ENCODE assay signal across 11 cellular contexts in genomic region chr19:6531956-6532243, GRCh38. TPM values are rescaled to one million over a fixed set of nuclear protein-coding genes. Genes with fewer than 3 reads are reported as not detected.
A peak's percentile ranks its signal among the peaks of the same experiment; 100 is the strongest.
DNase-seq lines count a peak whose midpoint lies in the region; ATAC-seq and TF ChIP-seq lines count a peak whose summit lies in the region.
"Had no signal": no experiment of that assay in that cellular context is flagged by ENCODE, and none has a peak within 500 bp of the region (broad histone marks: within the 10 kb centered on the region; RNA-seq: fewer than 3 reads in every experiment).

No MANE protein-coding gene starts in this region.

- H3K27me3 Mint-ChIP-seq in activated naive CD4-positive, alpha-beta T cell treated with anti-CD3 and anti-CD28 coated beads, Interleukin-2, amount 50 U/mL, for 24 hours = peaks cover 22% of the 10 kb centered on the region
- H3K27me3 Mint-ChIP-seq in activated B cell treated with CpG ODN at 0.5 μM for 24 hours = peaks cover 9% of the 10 kb centered on the region
- peaks cover 65% of the 10 kb centered on the region for H3K27me3 Mint-ChIP-seq in type B pancreatic cell

- no peak for DNase-seq in activated naive CD4-positive, alpha-beta T cell treated with anti-CD3 and anti-CD28 coated beads, Interleukin-2, amount 50 U/mL, for 16 hours
- DNase-seq in activated B cell treated with CpG ODN at 0.5 μM for 24 hours = no peak
- no peak for DNase-seq in type B pancreatic cell (ENCODE audit: extremely low spot score, unreplicated experiment)
- no peak for DNase-seq in testis
- no peak for DNase-seq in D341Med (ENCODE audit: low spot score)
- no peak for DNase-seq in Right ventricle myocardium inferior (ENCODE audit: missing footprints)
- DNase-seq: C1 segment of cervical spinal cord, NCI-H526 had no signal

- ATAC-seq in activated B cell treated with CpG ODN at 0.5 μM for 24 hours (ENCODE audit: low read depth) (no peak), Right ventricle myocardium inferior (no peak)

- peaks cover 46% of the 10 kb centered on the region for H3K4me1 Mint-ChIP-seq in activated naive CD4-positive, alpha-beta T cell treated with anti-CD3 and anti-CD28 coated beads, Interleukin-2, amount 50 U/mL, for 24 hours
- H3K4me1 Mint-ChIP-seq in activated B cell treated with CpG ODN at 0.5 μM for 24 hours (peaks cover 75% of the 10 kb centered on the region), type B pancreatic cell (ENCODE audit: unreplicated experiment) (peaks cover 5% of the 10 kb centered on the region)

- WGBS in testis, 2 donors = 15 to 35% methylated on average over 5 of the region's 5 CpGs

- intact Hi-C loops in activated B cell treated with CpG ODN at 0.5 μM for 24 hours (cut with micrococcal nuclease) = no loop called here
- intact Hi-C loops in testis (cut with DNase I; ENCODE audit: low total_unique reads) = no loop called here
- intact Hi-C loops in Right ventricle myocardium inferior (cut with DNase I) = no loop called here

- H3K36me3 Mint-ChIP-seq in activated naive CD4-positive, alpha-beta T cell treated with anti-CD3 and anti-CD28 coated beads, Interleukin-2, amount 50 U/mL, for 24 hours = no peaks in the 10 kb centered on the region
- H3K36me3 Mint-ChIP-seq in activated B cell treated with CpG ODN at 0.5 μM for 24 hours (ENCODE audit: low read depth) = peaks cover 15% of the 10 kb centered on the region
- H3K36me3 Mint-ChIP-seq in type B pancreatic cell = no peaks in the 10 kb centered on the region

- no peak overlapping the region for H3K9ac ChIP-seq in iPS-20b (ENCODE audit: low read depth, low read length)

- peak overlapping the region; percentile 25 for H3K27ac Mint-ChIP-seq in activated naive CD4-positive, alpha-beta T cell treated with anti-CD3 and anti-CD28 coated beads, Interleukin-2, amount 50 U/mL, for 24 hours
- H3K27ac Mint-ChIP-seq in activated B cell treated with CpG ODN at 0.5 μM for 24 hours = peak overlapping the region; percentile 68
- H3K27ac Mint-ChIP-seq in type B pancreatic cell = peak overlapping the region; percentile 36

- peak overlapping the region; percentile 69; the same call in 1 of the 2 replicates for H3K4me3 ChIP-seq in iPS-20b (ENCODE audit: low read length)
- H3K4me3 ChIP-seq in testis = peak overlapping the region in 1 of 2 donors; percentile 60

- TF ChIP-seq CTCF in activated B cell treated with CpG ODN at 0.5 μM for 24 hours (IDR thresholded peaks at IDR 0.05) (no peak), type B pancreatic cell (conservative IDR thresholded peaks at IDR 0.05) (no peak), testis (IDR thresholded peaks at IDR 0.05) (no peak)

- POLR2A ChIA-PET in activated B cell treated with CpG ODN at 0.5 μM for 24 hours (lab: Charles Lee) = interaction anchor here (0.9 to 3.1 kb wide), 3 partner anchors 10 to 69 kb away, joined by 3 to 36 read pairs (median 5); no protein-coding TSS in a partner anchor

- H3K4me3 Mint-ChIP-seq in activated naive CD4-positive, alpha-beta T cell treated with anti-CD3 and anti-CD28 coated beads, Interleukin-2, amount 50 U/mL, for 24 hours = peak overlapping the region; percentile 73
- H3K4me3 Mint-ChIP-seq in activated B cell treated with CpG ODN at 0.5 μM for 24 hours (peak overlapping the region; percentile 78), type B pancreatic cell (peak overlapping the region; percentile 75)

- no peaks in the 10 kb centered on the region; the same call in 1 of the 2 replicates for H3K4me1 ChIP-seq in iPS-20b (ENCODE audit: insufficient read depth, low read length)
- H3K4me1 ChIP-seq in testis = peaks cover 9% of the 10 kb centered on the region

- CTCF ChIA-PET in activated B cell treated with CpG ODN at 0.5 μM for 24 hours (lab: Charles Lee) = interaction anchor here (1.4 kb wide), 1 partner anchor 20 kb away, joined by 4 read pairs; no protein-coding TSS in a partner anchor

- H3K27me3 ChIP-seq in iPS-20b (ENCODE audit: insufficient read depth, low read length) (peaks cover 71% of the 10 kb centered on the region), testis (no peaks in the 10 kb centered on the region)

- no peaks in the 10 kb centered on the region for H3K9me3 Mint-ChIP-seq in activated naive CD4-positive, alpha-beta T cell treated with anti-CD3 and anti-CD28 coated beads, Interleukin-2, amount 50 U/mL, for 24 hours
- peaks cover 5% of the 10 kb centered on the region for H3K9me3 Mint-ChIP-seq in activated B cell treated with CpG ODN at 0.5 μM for 24 hours
- H3K9me3 Mint-ChIP-seq in type B pancreatic cell = no peaks in the 10 kb centered on the region

- H3K9me3 ChIP-seq in iPS-20b (ENCODE audit: insufficient read depth, low read depth, low read length) (no peaks in the 10 kb centered on the region), testis (no peaks in the 10 kb centered on the region)

- no peak for TF ChIP-seq POLR2A in testis (IDR thresholded peaks at IDR 0.05)

- H3K36me3 ChIP-seq in iPS-20b (ENCODE audit: insufficient read depth, low read depth, low read length) (no peaks in the 10 kb centered on the region), testis (ENCODE audit: low read depth, missing control alignments) (no peaks in the 10 kb centered on the region)

- H3K27ac ChIP-seq in iPS-20b (ENCODE audit: low read length) (no peak overlapping the region), testis (no peak overlapping the region)

RNA-seq across cellular contexts. Expression of gene TNFSF9, which starts 1.1 kb away (rescaled TPM):
- 6.0 and 7.1 TPM in 2 replicates for total RNA-seq in activated B cell treated with CpG ODN at 0.5 μM for 24 hours
- total RNA-seq in type B pancreatic cell (ENCODE audit: low replicate concordance) = 1.3 and 3.4 TPM in 2 replicates
- 1 to 10 TPM; 5.7 to 8.4 TPM for total RNA-seq in testis
- polyA plus RNA-seq in testis (ENCODE audit: insufficient read depth, low read depth, low replicate concordance) = 3.1 TPM
- 0.78 TPM for total RNA-seq in Right ventricle myocardium inferior

RNA-seq across cellular contexts. Expression of gene TUBB4A, which starts 29.8 kb away (rescaled TPM):
- total RNA-seq in activated B cell treated with CpG ODN at 0.5 μM for 24 hours = 13.2 and 16.8 TPM in 2 replicates
- 6.8 and 10.9 TPM in 2 replicates for total RNA-seq in type B pancreatic cell (ENCODE audit: low replicate concordance)
- 100 to 1,000 TPM; 217 to 277 TPM for total RNA-seq in testis
- 205 TPM for polyA plus RNA-seq in testis (ENCODE audit: insufficient read depth, low read depth, low replicate concordance)
- 6.2 TPM for total RNA-seq in Right ventricle myocardium inferior

RNA-seq across cellular contexts. Expression of gene DENND1C, which starts 50.3 kb away (rescaled TPM):
- total RNA-seq in activated B cell treated with CpG ODN at 0.5 μM for 24 hours (90.0 and 95.1 TPM in 2 replicates), type B pancreatic cell (ENCODE audit: low replicate concordance) (0.93 and 0.94 TPM in 2 replicates), testis (1 to 10 TPM; 1.9 to 3.2 TPM), Right ventricle myocardium inferior (0.92 TPM)
- 2.9 TPM for polyA plus RNA-seq in testis (ENCODE audit: insufficient read depth, low read depth, low replicate concordance)

RNA-seq across cellular contexts. Expression of gene CD70, which starts 59.0 kb away (rescaled TPM):
- total RNA-seq in activated B cell treated with CpG ODN at 0.5 μM for 24 hours (29.3 and 29.7 TPM in 2 replicates), type B pancreatic cell (ENCODE audit: low replicate concordance) (0.74 and 1.0 TPM in 2 replicates), testis (1 to 10 TPM in 1 of 2 donors, not detected in 1; 1.0 TPM), Right ventricle myocardium inferior (not detected)
- 0.63 TPM for polyA plus RNA-seq in testis (ENCODE audit: insufficient read depth, low read depth, low replicate concordance)
- total RNA-seq: right cardiac atrium had no signal
- polyA plus RNA-seq: right cardiac atrium had no signal

Comparison
In these comparisons a context has a peak if more than half of its experiments do, and no peak if none do; other contexts are left out.
1. RNA of gene TUBB4A, which starts 29.8 kb away (total RNA-seq): 217 to 277 TPM in testis; 13.2 to 16.8 TPM in activated B cell treated with CpG ODN at 0.5 μM for 24 hours, 6.8 to 10.9 TPM in type B pancreatic cell and 6.2 TPM in Right ventricle myocardium inferior (single experiment); every median in the first group is over 10 times any median in the second.
2. RNA of gene DENND1C, which starts 50.3 kb away (total RNA-seq): 90.0 to 95.1 TPM in activated B cell treated with CpG ODN at 0.5 μM for 24 hours; 1.9 to 3.2 TPM in testis, 0.93 to 0.94 TPM in type B pancreatic cell and 0.92 TPM in Right ventricle myocardium inferior (single experiment); every median in the first group is over 10 times any median in the second.
3. Peak in every context shown above with its lines, with median percentiles within 50 percentile points of each other: H3K27ac Mint-ChIP-seq and H3K4me3 Mint-ChIP-seq.